31 cellular contexts compared by ENCODE assay signal in the genomic region with DNA sequence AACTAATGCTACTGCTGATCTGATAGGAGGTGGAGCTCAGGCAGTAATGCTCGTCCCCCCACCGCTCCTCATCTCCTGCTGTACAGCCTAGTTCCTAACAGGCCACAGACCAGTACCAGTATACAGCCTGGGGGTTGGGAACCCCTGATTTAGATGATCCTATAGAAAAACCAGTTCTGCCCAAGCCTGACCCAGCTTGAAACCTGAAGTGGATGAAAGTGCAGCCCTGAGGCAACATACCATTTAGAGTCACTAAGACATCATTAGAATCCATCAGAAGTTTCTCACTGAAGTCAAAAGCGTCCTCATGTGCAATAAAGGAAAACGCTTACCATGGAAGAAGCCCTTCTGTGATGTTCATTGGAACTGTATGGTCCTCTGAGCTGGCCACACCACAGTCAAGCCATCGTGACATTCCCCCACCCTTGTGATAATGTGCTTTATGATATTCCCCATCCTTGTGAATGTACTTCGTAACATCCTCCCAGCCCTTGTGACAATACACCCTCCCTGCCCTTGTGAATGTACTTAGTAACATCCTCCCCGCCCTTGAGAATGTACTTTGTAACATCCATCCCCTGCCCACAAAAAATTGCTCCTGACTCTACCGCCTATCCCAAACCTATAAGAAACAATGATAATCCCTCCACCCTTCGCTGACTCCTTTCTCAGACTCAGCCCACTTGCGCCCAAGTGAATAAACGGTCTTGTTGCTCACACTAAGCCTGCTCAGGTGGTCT.
"Had no signal": no experiment of that assay in that cellular context is flagged by ENCODE, and none has a peak within 500 bp of the region (broad histone marks: within the 10 kb centered on the region; RNA-seq: fewer than 3 reads in every experiment).

No MANE protein-coding gene starts in this region.

- H3K9me3 ChIP-seq: MG63, SJSA1 had no signal

- H3K4me3 ChIP-seq: MG63, SJSA1 had no signal

- ATAC-seq: activated naive CD8-positive, alpha-beta T cell treated with anti-CD3 and anti-CD28 coated beads, Interleukin-2, amount 50 U/mL, for 24 hours; activated T-cell treated with anti-CD3 and anti-CD28 coated beads, Interleukin-2, amount 50 U/mL, for 4 hours; Panc1; SK-N-SH treated with all-trans-retinoic acid at 6 μM for 48 hours; T-cell; T-helper 17 cell had no signal

- H3K36me3 ChIP-seq: MG63, SJSA1 had no signal

- H3K27me3 ChIP-seq: MG63, SJSA1 had no signal

- H3K27ac ChIP-seq: SJSA1, VCaP had no signal

- DNase-seq: activated B cell treated with CpG ODN at 0.5 μM for 24 hours; activated CD4-positive, alpha-beta memory T cell treated with anti-CD3 and anti-CD28 coated beads for 36 hours; activated CD4-positive, alpha-beta T cell treated with anti-CD3 and anti-CD28 coated beads for 4 hours; activated CD4-positive, alpha-beta T cell treated with anti-CD3 and anti-CD28 coated beads, Interleukin-2, amount 50 U/mL, for 1 hour; activated CD4-positive, CD25-positive, alpha-beta regulatory T cell treated with anti-CD3 and anti-CD28 coated beads, Interleukin-2, amount 50 U/mL, for 72 hours; activated CD8-positive, alpha-beta memory T cell treated with anti-CD3 and anti-CD28 coated beads, Interleukin-2, amount 50 U/mL, for 4 hours; activated gamma-delta T cell treated with Interleukin-2 at 50 U/mL for 16 hours; activated naive CD4-positive, alpha-beta T cell treated with anti-CD3 and anti-CD28 coated beads for 36 hours; activated naive CD8-positive, alpha-beta T cell treated with anti-CD3 and anti-CD28 coated beads, Interleukin-2, amount 50 U/mL, for 24 hours; activated T-cell treated with anti-CD3 and anti-CD28 coated beads for 4 hours; activated T-cell treated with anti-CD3 and anti-CD28 coated beads, Interleukin-2, amount 50 U/mL, for 4 hours; anterior cingulate cortex; central memory CD4-positive, alpha-beta T cell; Kasumi-1; KG1; MG63; NCI-H1048; NCI-H1105 treated with DMSO at 0.1 percent for 48 hours; NCI-H1436 treated with DMSO at 0.1 percent for 48 hours; NCI-H1694 treated with DMSO at 0.1 percent for 48 hours; NCI-H2029; NCI-H226; NCI-H446 treated with DMSO at 0.1 percent for 48 hours; NCI-H524 treated with DMSO at 0.1 percent for 48 hours; SHP77 treated with DMSO at 0.1 percent for 48 hours; T-cell; T-helper 17 cell had no signal
